In genomic region chr7:140646931-140647647, GRCh38 we compare ENCODE assay signal across 8 cellular contexts. TPM values are rescaled to one million over a fixed set of nuclear protein-coding genes. Genes with fewer than 3 reads are reported as not detected.
A peak's percentile ranks its signal among the peaks of the same experiment; 100 is the strongest.
DNase-seq lines count a peak whose midpoint lies in the region; ATAC-seq and TF ChIP-seq lines count a peak whose summit lies in the region.

No MANE protein-coding gene starts in this region.

- no peaks in the 10 kb centered on the region for H4K20me1 ChIP-seq in OCI-LY3 (ENCODE audit: insufficient read depth, low read length)
- H4K20me1 ChIP-seq in hepatocyte (ENCODE audit: insufficient read depth, poor library complexity, severe bottlenecking) = no peaks in the 10 kb centered on the region

- H3K4me3 ChIP-seq in OCI-LY3 (ENCODE audit: low read length) (no peak overlapping the region), adrenal gland (no peak overlapping the region), hepatocyte (no peak overlapping the region)

- H2AFZ ChIP-seq in OCI-LY3 (ENCODE audit: low read depth, low read length) = no peak overlapping the region
- H2AFZ ChIP-seq in hepatocyte = no peak overlapping the region

- H3K27ac ChIP-seq in OCI-LY3 (ENCODE audit: low read length) = no peak overlapping the region
- H3K27ac ChIP-seq in adrenal gland = no peak overlapping the region
- no peak overlapping the region for H3K27ac ChIP-seq in hepatocyte

- no peaks in the 10 kb centered on the region for H3K9me3 ChIP-seq in OCI-LY3 (ENCODE audit: insufficient read depth, low read length)
- no peaks in the 10 kb centered on the region for H3K9me3 ChIP-seq in adrenal gland (replicated peaks in 1 of 3)
- no peaks in the 10 kb centered on the region for H3K9me3 ChIP-seq in hepatocyte (ENCODE audit: low read depth)

- H3K4me2 ChIP-seq in OCI-LY3 (ENCODE audit: low read length) (0 out of 2 replicates have a peak overlapping the region, but pooled peaks have one; percentile 20), hepatocyte (no peak overlapping the region)

- TF ChIP-seq CTCF in OCI-LY3 (IDR thresholded peaks at IDR 0.05; ENCODE audit: low read depth, low read length) (peak; percentile 47), adrenal gland (IDR thresholded peaks at IDR 0.05) (peak in 5 of 6 experiments; percentile 18 to 41 (median 36)), hepatocyte (IDR thresholded peaks at IDR 0.05; ENCODE audit: poor library complexity) (peak; percentile 46)

- H3K36me3 ChIP-seq in OCI-LY3 (replicated peaks; ENCODE audit: low read depth, low read length) (no peaks in the 10 kb centered on the region), adrenal gland (replicated peaks in 1 of 2) (no peaks in the 10 kb centered on the region), hepatocyte (replicated peaks; ENCODE audit: insufficient read depth, low read depth) (no peaks in the 10 kb centered on the region)

- H3K27me3 ChIP-seq in OCI-LY3 (ENCODE audit: low read depth, low read length) = 0 out of 2 replicates have a peak, but pooled peaks cover 5% of the 10 kb centered on the region
- H3K27me3 ChIP-seq in adrenal gland = peaks cover 4% of the 10 kb centered on the region
- H3K27me3 ChIP-seq in hepatocyte = no peaks in the 10 kb centered on the region

- ATAC-seq in GM19324 (IDR thresholded peaks at IDR 0.05; ENCODE audit: low FRiP score, unreplicated experiment) (peak; percentile 79), HG03439 (IDR thresholded peaks at IDR 0.05; ENCODE audit: unreplicated experiment) (peak; percentile 90)
- ATAC-seq in stimulated activated naive CD8-positive, alpha-beta T cell treated with anti-CD3 and anti-CD28 coated beads, Interleukin-15, Interleukin-2, amounts not matched to agents 100 U/mL and 50 U/mL, for 24 hours = peak; percentile 88

- intact Hi-C loops in adrenal gland (cut with DNase I) = no loop called here

- H3K9me2 ChIP-seq in hepatocyte (replicated peaks; ENCODE audit: insufficient read depth) = no peaks in the 10 kb centered on the region

- TF ChIP-seq POLR2A in adrenal gland (IDR thresholded peaks at IDR 0.05) = no peak

- H3K79me2 ChIP-seq in OCI-LY3 (ENCODE audit: low read length) (no peaks in the 10 kb centered on the region), hepatocyte (no peaks in the 10 kb centered on the region)

- 29 to 46% (median 33%) methylated on average over 4 to 8 of the region's 8 CpGs for WGBS in adrenal gland, 4 donors
- WGBS in hepatocyte (ENCODE audit: low lambda C conversion rate, missing lambda C conversion rate) = 28% methylated on average over 8 of the region's 8 CpGs

- H3K9ac ChIP-seq in OCI-LY3 (ENCODE audit: low read length) = no peak overlapping the region

- peak; percentile 76 for DNase-seq in D341Med (ENCODE audit: low spot score)
- peak in 2 of 7 donors; percentile 41 to 68 for DNase-seq in adrenal gland
- DNase-seq in hepatocyte (ENCODE audit: low spot score) = peak; percentile 57
- DNase-seq in stimulated activated naive CD8-positive, alpha-beta T cell treated with anti-CD3 and anti-CD28 coated beads, Interleukin-15, Interleukin-2, amounts not matched to agents 100 U/mL and 50 U/mL, for 24 hours = peak; percentile 37
- DNase-seq in T1000 (lab: John Stamatoyannopoulos, UW) = no peak

- H3K4me1 ChIP-seq in OCI-LY3 (ENCODE audit: low read length) (no peaks in the 10 kb centered on the region), adrenal gland (replicated peaks in 1 of 2) (peaks cover 0 to 3% of the 10 kb centered on the region in 2 donors), hepatocyte (ENCODE audit: insufficient read depth) (no peaks in the 10 kb centered on the region)

RNA-seq across cellular contexts. Expression of gene DENND2A, which starts 6.5 kb away (rescaled TPM):
- total RNA-seq in adrenal gland (10 to 100 TPM in 1 of 8 donors, 1 to 10 TPM in 7; 4.1 to 10.9 (median 6.7) TPM), hepatocyte (5.9 and 6.7 TPM in 2 replicates)
- polyA plus RNA-seq in adrenal gland (1 to 10 TPM; 3.0 to 8.4 (median 5.5) TPM), hepatocyte (8.4 and 8.8 TPM in 2 replicates)

RNA-seq across cellular contexts. Expression of gene ADCK2, which starts 25.7 kb away (rescaled TPM):
- 10 to 100 TPM; 10.8 to 33.9 (median 15.2) TPM for total RNA-seq in adrenal gland
- 1 to 10 TPM; 6.8 to 9.9 (median 7.2) TPM for polyA plus RNA-seq in adrenal gland
- 22.4 and 22.8 TPM in 2 replicates for total RNA-seq in hepatocyte
- polyA plus RNA-seq in hepatocyte = 24.2 and 25.3 TPM in 2 replicates

RNA-seq across cellular contexts. Expression of gene NDUFB2, which starts 49.4 kb away (rescaled TPM):
- total RNA-seq in adrenal gland (100 to 1,000 TPM; 188 to 465 (median 214) TPM), hepatocyte (343 and 372 TPM in 2 replicates)
- polyA plus RNA-seq in adrenal gland (100 to 1,000 TPM; 172 to 211 (median 194) TPM), hepatocyte (312 and 379 TPM in 2 replicates)
